ENCODE assay signal across 9 cellular contexts in the genomic region with DNA sequence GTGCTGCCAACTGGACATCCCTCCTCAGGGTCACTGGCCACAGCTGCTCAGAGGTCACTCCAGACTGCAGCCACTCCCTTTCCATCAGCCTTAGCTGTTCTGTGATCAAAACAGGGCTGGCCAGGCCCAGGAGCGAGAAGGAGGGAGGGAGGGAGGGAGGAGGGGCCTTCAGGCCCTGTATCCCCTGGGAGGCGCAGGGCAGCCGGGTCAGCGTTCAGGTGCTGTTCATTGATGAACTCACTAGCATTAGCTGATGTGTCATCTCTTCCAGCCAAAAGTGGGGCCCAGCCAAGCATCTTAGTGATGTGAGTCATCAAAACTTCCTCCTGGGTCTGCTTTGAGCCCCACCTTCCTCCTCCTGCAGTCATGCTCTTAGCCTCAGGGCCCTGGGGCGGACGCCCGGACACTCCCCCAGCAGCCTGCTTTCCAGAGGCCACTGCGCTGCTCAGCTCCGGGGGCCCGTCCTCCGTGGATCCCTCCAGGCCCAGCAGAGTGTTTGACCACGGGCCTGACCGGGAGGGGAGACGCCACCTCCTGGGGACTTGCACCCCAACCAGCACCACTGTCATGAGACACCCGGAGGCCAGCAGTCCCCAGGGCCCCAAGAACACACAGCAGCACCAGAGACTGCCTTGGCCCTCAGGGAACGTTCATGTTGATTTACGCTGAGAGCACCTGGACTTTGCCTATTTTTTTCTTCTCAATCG.
A peak's percentile ranks its signal among the peaks of the same experiment; 100 is the strongest.
DNase-seq lines count a peak whose midpoint lies in the region; TF ChIP-seq lines count a peak whose summit lies in the region.
"Had no signal": no experiment of that assay in that cellular context is flagged by ENCODE, and none has a peak within 500 bp of the region (broad histone marks: within the 10 kb centered on the region; RNA-seq: fewer than 3 reads in every experiment).

No MANE protein-coding gene starts in this region.

- no peak overlapping the region for H3K9ac ChIP-seq in rectal smooth muscle tissue (ENCODE audit: low read length)

- in situ Hi-C loops in KBM-7 (cut with MboI; ENCODE audit: low pct_unique_long_range_greater_than_20kb, low sequenced_read_pairs) = no loop called here

- H3K4me3 Mint-ChIP-seq in activated CD4-positive, alpha-beta memory T cell treated with anti-CD3 and anti-CD28 coated beads for 36 hours = no peak overlapping the region
- H3K4me3 Mint-ChIP-seq: CD8-positive, alpha-beta memory T cell had no signal

- no peaks in the 10 kb centered on the region for H3K36me3 ChIP-seq in rectal smooth muscle tissue (ENCODE audit: control insufficient read depth, insufficient read depth, low read length)

- H3K4me1 Mint-ChIP-seq in activated CD4-positive, alpha-beta memory T cell treated with anti-CD3 and anti-CD28 coated beads for 36 hours (ENCODE audit: low read depth) = peaks cover 14% of the 10 kb centered on the region

- H3K27ac ChIP-seq in rectal smooth muscle tissue (ENCODE audit: low read depth, low read length) = peak overlapping the region; percentile 60

- no peak overlapping the region for H3K4me3 ChIP-seq in fibroblast of the aortic adventitia (ENCODE audit: low read depth, low read length)
- no peak overlapping the region for H3K4me3 ChIP-seq in rectal smooth muscle tissue (ENCODE audit: low read length)

- H3K27ac Mint-ChIP-seq in activated CD4-positive, alpha-beta memory T cell treated with anti-CD3 and anti-CD28 coated beads for 36 hours = no peak overlapping the region

- no peaks in the 10 kb centered on the region for H3K27me3 ChIP-seq in rectal smooth muscle tissue (ENCODE audit: control insufficient read depth, insufficient read depth, low read length)

- peak; percentile 29 for DNase-seq in activated CD4-positive, alpha-beta T cell treated with anti-CD3 and anti-CD28 coated beads for 1 hour
- DNase-seq in activated CD4-positive, alpha-beta T cell treated with anti-CD3 and anti-CD28 coated beads, Interleukin-2, amount 50 U/mL, for 1 hour = no peak
- DNase-seq in KBM-7 = peak; percentile 40
- peak; percentile 84 for DNase-seq in activated CD4-positive, alpha-beta memory T cell treated with anti-CD3 and anti-CD28 coated beads for 36 hours
- DNase-seq in fibroblast of the aortic adventitia (ENCODE audit: low read depth) = peak; percentile 96
- no peak for DNase-seq in SHP77 treated with DMSO at 0.1 percent for 48 hours (lab: John Stamatoyannopoulos, UW)
- DNase-seq in NCI-H446 treated with DMSO at 0.1 percent for 48 hours (lab: John Stamatoyannopoulos, UW) = no peak

- H3K4me1 ChIP-seq in rectal smooth muscle tissue (ENCODE audit: control insufficient read depth, insufficient read depth, low read length) = peaks cover 6% of the 10 kb centered on the region

- CTCF ChIA-PET in activated CD4-positive, alpha-beta memory T cell treated with anti-CD3 and anti-CD28 coated beads for 36 hours (lab: Charles Lee) = interaction anchor here (1.0 to 1.6 kb wide), 4 partner anchors 17 to 153 kb away, joined by 3 read pairs; no protein-coding TSS in a partner anchor

- POLR2A ChIA-PET in activated CD4-positive, alpha-beta memory T cell treated with anti-CD3 and anti-CD28 coated beads for 36 hours (lab: Charles Lee) = no interaction called here

- no peak for TF ChIP-seq CTCF in fibroblast of the aortic adventitia (IDR thresholded peaks at IDR 0.05; ENCODE audit: insufficient read depth, low read length)

- no peaks in the 10 kb centered on the region for H3K36me3 Mint-ChIP-seq in activated CD4-positive, alpha-beta memory T cell treated with anti-CD3 and anti-CD28 coated beads for 36 hours

- intact Hi-C loops in activated CD4-positive, alpha-beta memory T cell treated with anti-CD3 and anti-CD28 coated beads for 36 hours (cut with micrococcal nuclease) = loop anchor here (2.0 kb wide), 1 partner anchor 19 kb away; no protein-coding TSS in a partner anchor

- H3K9me3 Mint-ChIP-seq in activated CD4-positive, alpha-beta memory T cell treated with anti-CD3 and anti-CD28 coated beads for 36 hours = no peaks in the 10 kb centered on the region
- H3K9me3 Mint-ChIP-seq: CD8-positive, alpha-beta memory T cell had no signal

- H3K27me3 Mint-ChIP-seq in activated CD4-positive, alpha-beta memory T cell treated with anti-CD3 and anti-CD28 coated beads for 36 hours = no peaks in the 10 kb centered on the region
- H3K27me3 Mint-ChIP-seq: CD8-positive, alpha-beta memory T cell had no signal

Comparison
In these comparisons a context has a peak if more than half of its experiments do, and no peak if none do; other contexts are left out.
1. DNase-seq: peak in activated CD4-positive, alpha-beta T cell treated with anti-CD3 and anti-CD28 coated beads for 1 hour (single experiment), KBM-7 (single experiment), activated CD4-positive, alpha-beta memory T cell treated with anti-CD3 and anti-CD28 coated beads for 36 hours (single experiment) and fibroblast of the aortic adventitia (single experiment); none in activated CD4-positive, alpha-beta T cell treated with anti-CD3 and anti-CD28 coated beads, Interleukin-2, amount 50 U/mL, for 1 hour (single experiment), SHP77 treated with DMSO at 0.1 percent for 48 hours (single experiment) and NCI-H446 treated with DMSO at 0.1 percent for 48 hours (single experiment).